25 cellular contexts compared by ENCODE assay signal in the genomic region with DNA sequence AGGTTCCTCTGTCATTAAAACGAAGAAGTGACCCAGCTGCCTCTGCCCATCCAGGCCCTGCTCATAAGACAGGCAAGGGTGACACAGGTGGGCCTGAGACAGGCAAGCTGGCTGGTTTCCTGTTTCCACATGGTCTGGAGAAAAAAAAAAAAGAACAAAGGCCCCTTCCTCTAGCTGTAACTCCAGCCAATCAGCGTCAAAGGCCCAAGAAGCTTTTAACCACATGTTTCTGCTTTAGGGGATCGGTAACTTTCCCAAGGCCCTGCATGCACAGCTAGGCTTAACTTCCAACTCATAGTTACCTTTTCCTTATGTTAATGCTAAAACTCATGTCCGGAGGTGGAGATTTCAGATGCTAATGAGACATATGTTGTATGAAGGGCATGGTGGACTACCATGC.
"Had no signal": no experiment of that assay in that cellular context is flagged by ENCODE, and none has a peak within 500 bp of the region (broad histone marks: within the 10 kb centered on the region; RNA-seq: fewer than 3 reads in every experiment).

No MANE protein-coding gene starts in this region.

- H3K4me2 ChIP-seq: smooth muscle cell had no signal

- H3K27me3 ChIP-seq: right atrium auricular region, vagina had no signal

- H2AFZ ChIP-seq: parathyroid adenoma had no signal

- H3K9ac ChIP-seq: parathyroid adenoma had no signal

- H3K27ac ChIP-seq: esophagus muscularis mucosa, foreskin keratinocyte, parathyroid adenoma, right atrium auricular region, suprapubic skin, vagina had no signal

- ATAC-seq: foreskin keratinocyte; left lobe of liver; mucosa of descending colon; natural killer cell treated with Interleukin-12 subunit alpha and Interleukin-12 subunit beta and Interleukin-15 and Interleukin-18, amount 100 ng/mL, for 72 hours; sciatic nerve; stimulated activated naive CD8-positive, alpha-beta T cell treated with anti-CD3 and anti-CD28 coated beads, Interleukin-15, amount 100 ng/mL, for 72 hours had no signal

- H3K36me3 ChIP-seq: esophagus muscularis mucosa, right atrium auricular region, suprapubic skin, vagina had no signal

- DNase-seq: effector memory CD4-positive, alpha-beta T cell; foreskin keratinocyte; hypothalamus; mucosa of descending colon; naive B cell; stimulated activated CD4-positive, alpha-beta T cell treated with anti-CD3 and anti-CD28 coated beads, Interleukin-12 subunit alpha, Interleukin-12 subunit beta, amount 100 ng/mL, for 4 hours; stimulated activated CD4-positive, alpha-beta T cell treated with anti-CD3 and anti-CD28 coated beads, Interleukin-1b, Interleukin-23, amount 100 ng/mL, for 48 hours; stimulated activated CD4-positive, alpha-beta T cell treated with anti-CD3 and anti-CD28 coated beads, Interleukin-4, amount 100 ng/mL, for 1 hour; stimulated activated CD8-positive, alpha-beta memory T cell treated with anti-CD3 and anti-CD28 coated beads, Interleukin-4, amount 100 ng/mL, for 48 hours; stimulated activated naive CD4-positive, alpha-beta T cell; stimulated activated naive CD8-positive, alpha-beta T cell treated with anti-CD3 and anti-CD28 coated beads, Interleukin-15, amount 100 ng/mL, for 72 hours; trophoblast cell had no signal

- H3K4me3 ChIP-seq: esophagus muscularis mucosa, lung, mucosa of descending colon, right atrium auricular region, smooth muscle cell, suprapubic skin, vagina had no signal

- H3K9me3 ChIP-seq: esophagus muscularis mucosa, mucosa of descending colon, right atrium auricular region, suprapubic skin, vagina had no signal

- FAIRE-seq: colon, endothelial cell of umbilical vein, keratinocyte had no signal

- H3K4me1 ChIP-seq: parathyroid adenoma, right atrium auricular region, suprapubic skin, vagina had no signal

- H3K79me2 ChIP-seq: parathyroid adenoma had no signal
